ENCODE assay signal across 17 cellular contexts in genomic region chr19:17020823-17021222, GRCh38. TPM values are rescaled to one million over a fixed set of nuclear protein-coding genes. Genes with fewer than 3 reads are reported as not detected.
DNase-seq lines count a peak whose midpoint lies in the region; ATAC-seq, FAIRE-seq and TF ChIP-seq lines count a peak whose summit lies in the region.
"Had no signal": no experiment of that assay in that cellular context is flagged by ENCODE, and none has a peak within 500 bp of the region (broad histone marks: within the 10 kb centered on the region; RNA-seq: fewer than 3 reads in every experiment).

No MANE protein-coding gene starts in this region.

- H3K4me3 Mint-ChIP-seq in CD4-positive, CD25-positive, alpha-beta regulatory T cell: no peak overlapping the region
- no peak overlapping the region for H3K4me3 Mint-ChIP-seq in nephron
- H3K4me3 Mint-ChIP-seq: CD8-positive, alpha-beta memory T cell; natural killer cell; stimulated activated naive CD8-positive, alpha-beta T cell treated with anti-CD3 and anti-CD28 coated beads, Interleukin-15, Interleukin-2, amounts not matched to agents 100 ng/mL and 50 ng/mL, for 24 hours had no signal

- TF ChIP-seq POLR2A in K562 (conservative IDR thresholded peaks at IDR 0.05): no peak

- H3K4me3 ChIP-seq in CD4-positive, CD25-positive, alpha-beta regulatory T cell (ENCODE audit: low read depth, low read length): no peak overlapping the region
- no peak overlapping the region for H3K4me3 ChIP-seq in K562

- no peak overlapping the region for H3K9ac ChIP-seq in K562 (ENCODE audit: insufficient read depth in 1 of 2, low read depth in 2 of 2, low read length in 2 of 2)

- peaks cover 11% of the 10 kb centered on the region for H3K27me3 ChIP-seq in CD4-positive, CD25-positive, alpha-beta regulatory T cell (ENCODE audit: control insufficient read depth, insufficient read depth, low read length)
- peaks cover 9 to 11% of the 10 kb centered on the region in 2 experiments; a peak in 4 of 5 replicates for H3K27me3 ChIP-seq in K562 (ENCODE audit: control insufficient read depth in 2 of 2, insufficient read depth in 2 of 2, low read length in 2 of 2)

- H4K20me1 ChIP-seq in K562 (replicated peaks; ENCODE audit: control insufficient read depth, insufficient read depth, low read length): no peaks in the 10 kb centered on the region

- H3K4me2 ChIP-seq in K562 (ENCODE audit: insufficient read depth, low read length): no peak overlapping the region

- DNase-seq in CD4-positive, CD25-positive, alpha-beta regulatory T cell: no peak
- peak; percentile 53 to 78 (median 70) for DNase-seq in K562 (ENCODE audit: extremely low read depth in 1 of 4, low spot score in 3 of 4)
- DNase-seq in NCI-H345 (lab: John Stamatoyannopoulos, UW): no peak
- DNase-seq: activated effector memory CD4-positive, alpha-beta T cell treated with anti-CD3 and anti-CD28 coated beads, Interleukin-2, amount 50 U/mL, for 16 hours; CD8-positive, alpha-beta memory T cell; glutamatergic neuron; left cardiac atrium; natural killer cell; NCI-H187 treated with DMSO at 0.1 percent for 48 hours; right cardiac atrium; stimulated activated CD4-positive, alpha-beta T cell treated with anti-CD3 and anti-CD28 coated beads, Interleukin-4, amount 100 ng/mL, for 24 hours; SW 1271 had no signal

- peaks cover 14% of the 10 kb centered on the region for H3K36me3 Mint-ChIP-seq in CD4-positive, CD25-positive, alpha-beta regulatory T cell
- H3K36me3 Mint-ChIP-seq in nephron (ENCODE audit: low read depth): peaks cover 33% of the 10 kb centered on the region
- H3K36me3 Mint-ChIP-seq: natural killer cell had no signal

- TF ChIP-seq RAD21 in Ishikawa (IDR thresholded peaks at IDR 0.05; ENCODE audit: low read depth): no peak
- no peak for TF ChIP-seq RAD21 in K562 (CRISPR knock-in tag; conservative IDR thresholded peaks at IDR 0.05 in 1 of 2, IDR thresholded peaks at IDR 0.05 in 1 of 2)

- intact Hi-C loops in K562 (cut with micrococcal nuclease): no loop called here

- H3K36me3 ChIP-seq in CD4-positive, CD25-positive, alpha-beta regulatory T cell (ENCODE audit: control insufficient read depth, insufficient read depth, low read length): no peaks in the 10 kb centered on the region
- H3K36me3 ChIP-seq in K562 (ENCODE audit: control insufficient read depth, insufficient read depth, low read length): no peaks in the 10 kb centered on the region

- H3K4me1 Mint-ChIP-seq in CD4-positive, CD25-positive, alpha-beta regulatory T cell: peaks cover 0 to 3% (median under 1%) of the 10 kb centered on the region in 4 donors
- peaks cover 2% of the 10 kb centered on the region for H3K4me1 Mint-ChIP-seq in nephron

- peaks cover 28% of the 10 kb centered on the region for H3K27me3 Mint-ChIP-seq in CD4-positive, CD25-positive, alpha-beta regulatory T cell
- peaks cover 9% of the 10 kb centered on the region for H3K27me3 Mint-ChIP-seq in nephron (ENCODE audit: low read depth)

- TF ChIP-seq EP300 in Ishikawa (IDR thresholded peaks at IDR 0.05; ENCODE audit: borderline replicate concordance): no peak
- no peak for TF ChIP-seq EP300 in K562 (IDR thresholded peaks at IDR 0.05; ENCODE audit: low read length)

- no TSS peak for BruUV-seq in K562 (replicated peaks; lab: Mats Ljungman, UMichigan)

- no peaks in the 10 kb centered on the region for H3K79me2 ChIP-seq in K562 (ENCODE audit: control insufficient read depth, insufficient read depth, low read length)

- H3K9me3 Mint-ChIP-seq in CD4-positive, CD25-positive, alpha-beta regulatory T cell: peaks cover 0 to 24% (median 4%) of the 10 kb centered on the region in 7 donors
- H3K9me3 Mint-ChIP-seq in nephron: peaks cover 28% of the 10 kb centered on the region

- no peak overlapping the region for H3K27ac ChIP-seq in CD4-positive, CD25-positive, alpha-beta regulatory T cell (ENCODE audit: insufficient read depth, low read length, poor library complexity, severe bottlenecking)
- H3K27ac ChIP-seq in K562 (ENCODE audit: extremely low read depth, low read depth, low read length): no peak overlapping the region

- POLR2A ChIA-PET in K562 (lab: Yijun Ruan, JAX): interaction anchor here (0.6 to 1.5 kb wide), 4 partner anchors 11 to 313 kb away, joined by 3 to 4 read pairs (median 3); no protein-coding TSS in a partner anchor

- H2AFZ ChIP-seq in K562 (ENCODE audit: low read depth, low read length): peak overlapping the region; percentile 26; the same call in 1 of the 2 replicates

- H3K4me1 ChIP-seq in CD4-positive, CD25-positive, alpha-beta regulatory T cell (ENCODE audit: control insufficient read depth, insufficient read depth, low read length, poor library complexity, severe bottlenecking): peaks cover 2% of the 10 kb centered on the region
- no peaks in the 10 kb centered on the region for H3K4me1 ChIP-seq in K562 (replicated peaks in 1 of 2; ENCODE audit: control insufficient read depth in 2 of 2, insufficient read depth in 2 of 2, low read length in 2 of 2)

- in situ Hi-C loops in K562 (cut with MboI): no loop called here

- 50% methylated on average over 2 of the region's 2 CpGs for WGBS in K562 (ENCODE audit: insufficient coverage, low coverage, missing lambda C conversion rate)

- no peak for ATAC-seq in CD4-positive, CD25-positive, alpha-beta regulatory T cell (ENCODE audit: low read depth in 2 of 2)
- ATAC-seq in K562: peak; percentile 96
- ATAC-seq in HG02973 (IDR thresholded peaks at IDR 0.05; ENCODE audit: unreplicated experiment): no peak
- no peak for ATAC-seq in GM19397 (IDR thresholded peaks at IDR 0.05; ENCODE audit: unreplicated experiment)
- ATAC-seq: natural killer cell had no signal

- TF ChIP-seq CTCF in K562 (IDR thresholded peaks at IDR 0.05 in 2 of 3, conservative IDR thresholded peaks at IDR 0.05 in 1 of 3; ENCODE audit: insufficient read depth in 2 of 3, low read depth in 1 of 3, low read length in 3 of 3): no peak
- no peak for TF ChIP-seq CTCF in nephron (IDR thresholded peaks at IDR 0.05; ENCODE audit: unreplicated experiment in 3 of 3)

- CTCF ChIA-PET in K562 (lab: Yijun Ruan, JAX; ENCODE audit: low intra/inter-chr PET ratio): no interaction called here

- peak overlapping the region in 2 of 3 donors; percentile 64 to 67 for H3K27ac Mint-ChIP-seq in CD4-positive, CD25-positive, alpha-beta regulatory T cell
- H3K27ac Mint-ChIP-seq in nephron: peak overlapping the region in 2 of 3 experiments; percentile 20 to 47
- H3K27ac Mint-ChIP-seq: CD8-positive, alpha-beta memory T cell; natural killer cell; stimulated activated naive CD8-positive, alpha-beta T cell treated with anti-CD3 and anti-CD28 coated beads, Interleukin-15, Interleukin-2, amounts not matched to agents 100 ng/mL and 50 ng/mL, for 24 hours had no signal

- H3K9me1 ChIP-seq in K562 (ENCODE audit: control insufficient read depth, insufficient read depth, low read length): no peaks in the 10 kb centered on the region

- H3K9me3 ChIP-seq in CD4-positive, CD25-positive, alpha-beta regulatory T cell (ENCODE audit: control insufficient read depth in 2 of 2, low read length in 2 of 2): peaks cover 12 to 20% of the 10 kb centered on the region in 2 experiments
- peaks cover 2% of the 10 kb centered on the region; the same call in 1 of the 2 replicates for H3K9me3 ChIP-seq in K562 (replicated peaks; ENCODE audit: control insufficient read depth, insufficient read depth, low read depth, low read length)

- peak; percentile 85 for FAIRE-seq in K562 (lab: Jason Lieb, UNC)

RNA-seq across cellular contexts. Expression of gene CPAMD8, which starts 5.8 kb away (rescaled TPM):
- total RNA-seq in CD4-positive, CD25-positive, alpha-beta regulatory T cell: 2.3 TPM
- under 1 TPM in 3 of 4 donors, not detected in 1; 0.03 to 0.65 (median 0.06) TPM for polyA plus RNA-seq in CD4-positive, CD25-positive, alpha-beta regulatory T cell
- total RNA-seq in K562 (2011; cell fraction: chromatin; rRNA removed; ENCODE audit: low replicate concordance): 7.2 and 17.1 TPM in 2 replicates
- 12.9 and 14.3 TPM in 2 replicates for total RNA-seq in K562 (2011; cell fraction: nucleolus; rRNA removed)
- total RNA-seq in K562 (2011; cell fraction: nucleoplasm; rRNA removed): 12.8 and 15.2 TPM in 2 replicates
- total RNA-seq in K562 (2014; rRNA removed): 1.3 and 2.1 TPM in 2 replicates
- 0.29 and 0.69 TPM in 2 replicates for total RNA-seq in K562 (2014; rRNA removed; fragmentation: Illumina TruSeq; extraction: Trizol)
- 0.62 and 0.64 TPM in 2 replicates for total RNA-seq in K562 (2015; rRNA removed; fragmentation: Illumina TruSeq; extraction: Trizol)
- 1.5 and 2.0 TPM in 2 replicates for total RNA-seq in K562 (2021)
- polyA plus RNA-seq in K562 (2011; rRNA removed): 1.7 and 3.0 TPM in 2 replicates
- polyA plus RNA-seq in K562 (2011; cell fraction: cytosol; rRNA removed): 3.3 and 4.3 TPM in 2 replicates
- polyA plus RNA-seq in K562 (2011; cell fraction: nucleus; rRNA removed): 7.2 and 7.8 TPM in 2 replicates
- 2.8 and 4.4 TPM in 2 replicates for polyA plus RNA-seq in K562 (2012)
- 1.1 and 1.9 TPM in 2 replicates for polyA plus RNA-seq in K562 (2014; fragmentation: Illumina TruSeq; extraction: Trizol)
- under 1 TPM; 0.20 TPM for polyA plus RNA-seq in K562 (2014; fragmentation: Nextera tagmentation; extraction: Ambion mirVana)
- 1.8 and 2.1 TPM in 2 replicates for polyA plus RNA-seq in K562 (2014; rRNA removed)
- 1.4 and 2.1 TPM in 2 replicates for polyA minus RNA-seq in K562 (2011; rRNA and poly(A)+ RNA removed)
- 1.1 and 4.8 TPM in 2 replicates for polyA minus RNA-seq in K562 (2011; cell fraction: cytosol; rRNA and poly(A)+ RNA removed)
- 2.7 and 5.3 TPM in 2 replicates for polyA minus RNA-seq in K562 (2011; cell fraction: nucleus; rRNA and poly(A)+ RNA removed)

RNA-seq across cellular contexts. Expression of gene HAUS8, which starts 54.4 kb away (rescaled TPM):
- total RNA-seq in CD4-positive, CD25-positive, alpha-beta regulatory T cell: 26.9 TPM
- polyA plus RNA-seq in CD4-positive, CD25-positive, alpha-beta regulatory T cell: 10 to 100 TPM; 11.0 to 12.7 (median 11.1) TPM
- total RNA-seq in K562 (2011; cell fraction: chromatin; rRNA removed; ENCODE audit: low replicate concordance): 66.7 and 93.9 TPM in 2 replicates
- 51.6 and 54.4 TPM in 2 replicates for total RNA-seq in K562 (2011; cell fraction: nucleolus; rRNA removed)
- 56.7 and 58.4 TPM in 2 replicates for total RNA-seq in K562 (2011; cell fraction: nucleoplasm; rRNA removed)
- total RNA-seq in K562 (2014; rRNA removed) (23.3 and 28.2 TPM in 2 replicates), K562 (2014; rRNA removed; fragmentation: Illumina TruSeq; extraction: Trizol) (20.5 and 22.1 TPM in 2 replicates), K562 (2015; rRNA removed; fragmentation: Illumina TruSeq; extraction: Trizol) (22.6 and 22.8 TPM in 2 replicates), K562 (2021) (44.8 and 49.9 TPM in 2 replicates)
- polyA plus RNA-seq in K562 (2011; rRNA removed) (36.0 and 37.0 TPM in 2 replicates), K562 (2014; fragmentation: Illumina TruSeq; extraction: Trizol) (34.9 and 38.9 TPM in 2 replicates), K562 (2014; fragmentation: Nextera tagmentation; extraction: Ambion mirVana) (10 to 100 TPM; 34.5 to 53.2 TPM), K562 (2014; rRNA removed) (39.6 and 45.1 TPM in 2 replicates)
- polyA plus RNA-seq in K562 (2011; cell fraction: cytosol; rRNA removed): 21.9 and 29.0 TPM in 2 replicates
- 44.9 and 51.5 TPM in 2 replicates for polyA plus RNA-seq in K562 (2011; cell fraction: nucleus; rRNA removed)
- polyA plus RNA-seq in K562 (2012): 22.9 and 35.2 TPM in 2 replicates
- 20.4 and 22.9 TPM in 2 replicates for polyA minus RNA-seq in K562 (2011; rRNA and poly(A)+ RNA removed)
- polyA minus RNA-seq in K562 (2011; cell fraction: cytosol; rRNA and poly(A)+ RNA removed): 18.8 and 19.5 TPM in 2 replicates
- polyA minus RNA-seq in K562 (2011; cell fraction: nucleus; rRNA and poly(A)+ RNA removed): 14.0 and 19.4 TPM in 2 replicates

RNA-seq across cellular contexts. Expression of gene MYO9B, which starts 54.8 kb away (rescaled TPM):
- 252 TPM for total RNA-seq in CD4-positive, CD25-positive, alpha-beta regulatory T cell
- polyA plus RNA-seq in CD4-positive, CD25-positive, alpha-beta regulatory T cell: 1 to 10 TPM; 3.4 to 6.7 (median 4.9) TPM
- 236 and 527 TPM in 2 replicates for total RNA-seq in K562 (2011; cell fraction: chromatin; rRNA removed; ENCODE audit: low replicate concordance)
- 224 and 226 TPM in 2 replicates for total RNA-seq in K562 (2011; cell fraction: nucleolus; rRNA removed)
- 197 and 205 TPM in 2 replicates for total RNA-seq in K562 (2011; cell fraction: nucleoplasm; rRNA removed)
- 31.7 and 48.0 TPM in 2 replicates for total RNA-seq in K562 (2014; rRNA removed)
- total RNA-seq in K562 (2014; rRNA removed; fragmentation: Illumina TruSeq; extraction: Trizol): 17.5 and 18.5 TPM in 2 replicates
- 23.0 and 23.5 TPM in 2 replicates for total RNA-seq in K562 (2015; rRNA removed; fragmentation: Illumina TruSeq; extraction: Trizol)
- total RNA-seq in K562 (2021): 66.5 and 77.6 TPM in 2 replicates
- 18.7 and 38.8 TPM in 2 replicates for polyA plus RNA-seq in K562 (2011; rRNA removed)
- polyA plus RNA-seq in K562 (2011; cell fraction: cytosol; rRNA removed): 18.1 and 19.7 TPM in 2 replicates
- polyA plus RNA-seq in K562 (2011; cell fraction: nucleus; rRNA removed): 257 and 300 TPM in 2 replicates
- polyA plus RNA-seq in K562 (2012): 42.8 and 67.6 TPM in 2 replicates
- polyA plus RNA-seq in K562 (2014; fragmentation: Illumina TruSeq; extraction: Trizol): 33.1 and 34.3 TPM in 2 replicates
- 1 to 10 TPM; 2.4 to 3.0 TPM for polyA plus RNA-seq in K562 (2014; fragmentation: Nextera tagmentation; extraction: Ambion mirVana)
- 36.3 and 41.4 TPM in 2 replicates for polyA plus RNA-seq in K562 (2014; rRNA removed)
- polyA minus RNA-seq in K562 (2011; rRNA and poly(A)+ RNA removed): 30.7 and 36.0 TPM in 2 replicates
- polyA minus RNA-seq in K562 (2011; cell fraction: cytosol; rRNA and poly(A)+ RNA removed): 38.7 and 60.5 TPM in 2 replicates
- 78.2 and 87.4 TPM in 2 replicates for polyA minus RNA-seq in K562 (2011; cell fraction: nucleus; rRNA and poly(A)+ RNA removed)

Comparison
In these comparisons a context has a peak if more than half of its experiments do, and no peak if none do; other contexts are left out.
1. DNase-seq: peak in K562 (4 of 4); none in CD4-positive, CD25-positive, alpha-beta regulatory T cell (0 of 3) and NCI-H345 (single experiment).